Comparison of ENCODE assay signal across 25 cellular contexts in genomic region chr22:27433585-27434190, GRCh38.
DNase-seq lines count a peak whose midpoint lies in the region; ATAC-seq and TF ChIP-seq lines count a peak whose summit lies in the region.
"Had no signal": no experiment of that assay in that cellular context is flagged by ENCODE, and none has a peak within 500 bp of the region (broad histone marks: within the 10 kb centered on the region; RNA-seq: fewer than 3 reads in every experiment).

No MANE protein-coding gene starts in this region.

- H3K4me2 ChIP-seq in PC-9 = peak overlapping the region; percentile 44
- H3K4me2 ChIP-seq: A549 had no signal

- H3K27ac Mint-ChIP-seq in Caco-2 (ENCODE audit: unreplicated experiment) (no peak overlapping the region), nephron progenitor cell (peak overlapping the region; percentile 55)
- H3K27ac Mint-ChIP-seq in activated CD4-positive, alpha-beta T cell treated with anti-CD3 and anti-CD28 coated beads, Interleukin-2, amount 10 ng/mL, durations not matched to agents 7 days and 5 days = no peak overlapping the region
- H3K27ac Mint-ChIP-seq: activated naive CD4-positive, alpha-beta T cell treated with anti-CD3 and anti-CD28 coated beads, Interleukin-2, amount 10 ng/mL, durations not matched to agents 7 days and 5 days; natural killer cell had no signal

- ATAC-seq in HG03521 (IDR thresholded peaks at IDR 0.05; ENCODE audit: unreplicated experiment) = no peak
- ATAC-seq in HG02840 (IDR thresholded peaks at IDR 0.05; ENCODE audit: low FRiP score, unreplicated experiment) = no peak
- ATAC-seq: A549, left cardiac atrium, natural killer cell had no signal

- no peaks in the 10 kb centered on the region for H3K27me3 ChIP-seq in Caco-2 (replicated peaks; ENCODE audit: control insufficient read depth, insufficient read depth, low read length)
- H3K27me3 ChIP-seq in PC-9 (ENCODE audit: insufficient read depth, low read depth) = no peaks in the 10 kb centered on the region
- H3K27me3 ChIP-seq: upper lobe of left lung had no signal

- no peaks in the 10 kb centered on the region for H3K79me2 ChIP-seq in PC-9 (ENCODE audit: low read depth)

- H3F3A ChIP-seq in PC-9 (ENCODE audit: insufficient read depth, low read depth) = peaks cover 5% of the 10 kb centered on the region; the same call in 1 of the 2 replicates

- H3K36me3 ChIP-seq in Caco-2 (ENCODE audit: control insufficient read depth, insufficient read depth, low read length) (no peaks in the 10 kb centered on the region), PC-9 (ENCODE audit: low read depth) (no peaks in the 10 kb centered on the region)
- H3K36me3 ChIP-seq: heart left ventricle, prostate gland, upper lobe of left lung had no signal

- no peak overlapping the region for H3K4me3 ChIP-seq in Caco-2 (ENCODE audit: low read depth, low read length)
- H3K4me3 ChIP-seq in PC-9 = no peak overlapping the region
- H3K4me3 ChIP-seq: A549, heart left ventricle, prostate gland, SK-N-MC, upper lobe of left lung had no signal

- H3K4me1 ChIP-seq in Caco-2 (peaks cover 10% of the 10 kb centered on the region), PC-9 (replicated peaks; ENCODE audit: insufficient read depth) (peaks cover 19% of the 10 kb centered on the region)
- H3K4me1 ChIP-seq: A549, prostate gland had no signal

- H3K9me3 ChIP-seq in Caco-2 (peaks cover 6% of the 10 kb centered on the region), PC-9 (ENCODE audit: insufficient read depth, low read depth) (0 out of 2 replicates have a peak, but pooled peaks cover 4% of the 10 kb centered on the region)
- H3K9me3 ChIP-seq: prostate gland had no signal

- no peaks in the 10 kb centered on the region for H3K27me3 Mint-ChIP-seq in Caco-2 (ENCODE audit: insufficient read depth, unreplicated experiment)
- H3K27me3 Mint-ChIP-seq in nephron progenitor cell (ENCODE audit: low read depth, poor library complexity) = peaks cover 24% of the 10 kb centered on the region
- H3K27me3 Mint-ChIP-seq in activated CD4-positive, alpha-beta T cell treated with anti-CD3 and anti-CD28 coated beads, Interleukin-2, amount 10 ng/mL, durations not matched to agents 7 days and 5 days = no peaks in the 10 kb centered on the region
- H3K27me3 Mint-ChIP-seq: activated naive CD4-positive, alpha-beta T cell treated with anti-CD3 and anti-CD28 coated beads, Interleukin-2, amount 10 ng/mL, durations not matched to agents 7 days and 5 days had no signal

- POLR2A ChIA-PET in Caco-2 (lab: Charles Lee) = no interaction called here
- POLR2A ChIA-PET in PC-9 (lab: Charles Lee; ENCODE audit: unreplicated experiment) = interaction anchor here (1.1 kb wide), 1 partner anchor 113 kb away, joined by 3 read pairs; no protein-coding TSS in a partner anchor
- POLR2A ChIA-PET in activated CD4-positive, alpha-beta T cell treated with anti-CD3 and anti-CD28 coated beads, Interleukin-2, amount 10 ng/mL, durations not matched to agents 7 days and 5 days (lab: Charles Lee) = no interaction called here

- H3K4me3 Mint-ChIP-seq in Caco-2 (ENCODE audit: unreplicated experiment) = no peak overlapping the region
- peak overlapping the region; percentile 60 for H3K4me3 Mint-ChIP-seq in nephron progenitor cell
- no peak overlapping the region for H3K4me3 Mint-ChIP-seq in activated CD4-positive, alpha-beta T cell treated with anti-CD3 and anti-CD28 coated beads, Interleukin-2, amount 10 ng/mL, durations not matched to agents 7 days and 5 days
- H3K4me3 Mint-ChIP-seq: activated naive CD4-positive, alpha-beta T cell treated with anti-CD3 and anti-CD28 coated beads, Interleukin-2, amount 10 ng/mL, durations not matched to agents 7 days and 5 days; H9; natural killer cell had no signal

- H3K36me3 Mint-ChIP-seq in Caco-2 (ENCODE audit: insufficient read depth, unreplicated experiment) = no peaks in the 10 kb centered on the region
- H3K36me3 Mint-ChIP-seq in nephron progenitor cell (ENCODE audit: low read depth) = peaks cover 8% of the 10 kb centered on the region
- H3K36me3 Mint-ChIP-seq in activated CD4-positive, alpha-beta T cell treated with anti-CD3 and anti-CD28 coated beads, Interleukin-2, amount 10 ng/mL, durations not matched to agents 7 days and 5 days (ENCODE audit: low read depth) = no peaks in the 10 kb centered on the region
- H3K36me3 Mint-ChIP-seq: activated naive CD4-positive, alpha-beta T cell treated with anti-CD3 and anti-CD28 coated beads, Interleukin-2, amount 10 ng/mL, durations not matched to agents 7 days and 5 days; natural killer cell had no signal

- H3K4me1 Mint-ChIP-seq in Caco-2 (ENCODE audit: low read depth, unreplicated experiment) (no peaks in the 10 kb centered on the region), nephron progenitor cell (peaks cover 78% of the 10 kb centered on the region)
- no peaks in the 10 kb centered on the region for H3K4me1 Mint-ChIP-seq in activated CD4-positive, alpha-beta T cell treated with anti-CD3 and anti-CD28 coated beads, Interleukin-2, amount 10 ng/mL, durations not matched to agents 7 days and 5 days
- H3K4me1 Mint-ChIP-seq: activated naive CD4-positive, alpha-beta T cell treated with anti-CD3 and anti-CD28 coated beads, Interleukin-2, amount 10 ng/mL, durations not matched to agents 7 days and 5 days; natural killer cell had no signal

- no peaks in the 10 kb centered on the region for H4K20me1 ChIP-seq in PC-9 (ENCODE audit: insufficient read depth)

- CTCF ChIA-PET in Caco-2 (lab: Charles Lee) (no interaction called here), PC-9 (lab: Charles Lee) (interaction anchor here (1.0 kb wide), 1 partner anchor 15 kb away, joined by 4 read pairs; no protein-coding TSS in a partner anchor)
- CTCF ChIA-PET in activated CD4-positive, alpha-beta T cell treated with anti-CD3 and anti-CD28 coated beads, Interleukin-2, amount 10 ng/mL, durations not matched to agents 7 days and 5 days (lab: Charles Lee) = no interaction called here

- TF ChIP-seq CTCF in Caco-2 (IDR thresholded peaks at IDR 0.05; ENCODE audit: insufficient read depth in 1 of 2, low read depth in 1 of 2, low read length in 1 of 2, severe bottlenecking in 1 of 2, unreplicated experiment in 1 of 2) = no peak
- TF ChIP-seq CTCF in PC-9 (conservative IDR thresholded peaks at IDR 0.05) = no peak
- TF ChIP-seq CTCF in nephron progenitor cell (IDR thresholded peaks at IDR 0.05) = no peak

- no peaks in the 10 kb centered on the region for H3K9me2 ChIP-seq in PC-9 (ENCODE audit: insufficient read depth)

- BruUV-seq in Caco-2 (replicated peaks; lab: Mats Ljungman, UMichigan) (no TSS peak), PC-9 (replicated peaks; lab: Mats Ljungman, UMichigan) (no TSS peak)

- DNase-seq in Caco-2 (peak; percentile 8 to 58), PC-9 (peak; percentile 27 to 83), erythroblast (lab: John Stamatoyannopoulos, UW) (peak; percentile 31 to 54), nephron progenitor cell (peak; percentile 68), ecto neural progenitor cell (ENCODE audit: low spot score) (no peak)
- no peak for DNase-seq in activated CD4-positive, alpha-beta T cell treated with anti-CD3 and anti-CD28 coated beads, Interleukin-2, amount 10 ng/mL, durations not matched to agents 7 days and 5 days
- DNase-seq: activated CD4-positive, alpha-beta T cell treated with anti-CD3 and anti-CD28 coated beads for 4 hours; activated naive CD4-positive, alpha-beta T cell treated with anti-CD3 and anti-CD28 coated beads, Interleukin-2, amount 10 ng/mL, durations not matched to agents 7 days and 5 days; activated T-cell treated with anti-CD3 and anti-CD28 coated beads, Interleukin-2, amount 50 U/mL, for 48 hours; DND-41; H9; heart left ventricle; left cardiac atrium; midbrain; natural killer cell; NCI-H1092 treated with DMSO at 0.1 percent for 48 hours; NCI-H2029; NCI-H526 treated with DMSO at 0.1 percent for 48 hours; T-helper 2 cell; upper lobe of left lung had no signal

- peak overlapping the region; percentile 47 for H3K27ac ChIP-seq in PC-9
- H3K27ac ChIP-seq: A549, prostate gland, SK-N-MC, upper lobe of left lung had no signal

- no peak overlapping the region for H2AFZ ChIP-seq in PC-9

- TF ChIP-seq POLR2A in erythroblast (IDR thresholded peaks at IDR 0.05; ENCODE audit: low read length) = no peak

- intact Hi-C loops in Caco-2 (cut with micrococcal nuclease; ENCODE audit: unreplicated experiment) = no loop called here
- intact Hi-C loops in PC-9 (cut with micrococcal nuclease; ENCODE audit: unreplicated experiment) = no loop called here

- H3K9me3 Mint-ChIP-seq in Caco-2 (ENCODE audit: unreplicated experiment) (peaks cover 10% of the 10 kb centered on the region), nephron progenitor cell (peaks cover 32% of the 10 kb centered on the region)
- peaks cover 5% of the 10 kb centered on the region for H3K9me3 Mint-ChIP-seq in activated CD4-positive, alpha-beta T cell treated with anti-CD3 and anti-CD28 coated beads, Interleukin-2, amount 10 ng/mL, durations not matched to agents 7 days and 5 days
- H3K9me3 Mint-ChIP-seq: natural killer cell had no signal

Comparison
In these comparisons a context has a peak if more than half of its experiments do, and no peak if none do; other contexts are left out.
1. DNase-seq: peak in Caco-2 (2 of 2), PC-9 (2 of 2), erythroblast (2 of 2) and nephron progenitor cell (single experiment); none in activated CD4-positive, alpha-beta T cell treated with anti-CD3 and anti-CD28 coated beads, Interleukin-2, amount 10 ng/mL, durations not matched to agents 7 days and 5 days (single experiment) and ecto neural progenitor cell (single experiment).